Comparison of ENCODE assay signal across 1 cellular context in the genomic region with DNA sequence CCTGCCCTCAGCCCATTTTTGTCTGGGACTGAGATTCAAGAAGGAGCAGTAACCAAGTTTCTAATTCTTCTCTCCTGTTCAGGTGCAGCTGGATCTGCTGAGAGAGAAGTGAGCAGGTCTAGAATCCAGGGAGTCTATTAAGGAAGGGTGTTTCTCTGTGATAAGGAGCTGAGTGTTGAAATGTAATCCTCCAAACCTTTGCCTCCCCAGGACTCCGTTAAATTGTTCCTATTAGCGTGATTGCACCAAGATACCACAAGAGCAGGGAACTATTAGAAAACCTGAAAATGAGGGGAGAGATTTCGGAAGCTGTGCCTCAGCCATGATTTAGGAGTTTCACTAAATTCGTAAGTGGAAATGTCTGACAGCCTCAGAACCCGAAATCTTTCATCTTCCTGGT.
A peak's percentile ranks its signal among the peaks of the same experiment; 100 is the strongest.
TF ChIP-seq lines count a peak whose summit lies in the region.

No MANE protein-coding gene starts in this region.

TF ChIP-seq in HEK293, 187 proteins besides CTCF, POLR2A, EP300 and RAD21 (continued from another document):
- TF ChIP-seq, protein P1, sequence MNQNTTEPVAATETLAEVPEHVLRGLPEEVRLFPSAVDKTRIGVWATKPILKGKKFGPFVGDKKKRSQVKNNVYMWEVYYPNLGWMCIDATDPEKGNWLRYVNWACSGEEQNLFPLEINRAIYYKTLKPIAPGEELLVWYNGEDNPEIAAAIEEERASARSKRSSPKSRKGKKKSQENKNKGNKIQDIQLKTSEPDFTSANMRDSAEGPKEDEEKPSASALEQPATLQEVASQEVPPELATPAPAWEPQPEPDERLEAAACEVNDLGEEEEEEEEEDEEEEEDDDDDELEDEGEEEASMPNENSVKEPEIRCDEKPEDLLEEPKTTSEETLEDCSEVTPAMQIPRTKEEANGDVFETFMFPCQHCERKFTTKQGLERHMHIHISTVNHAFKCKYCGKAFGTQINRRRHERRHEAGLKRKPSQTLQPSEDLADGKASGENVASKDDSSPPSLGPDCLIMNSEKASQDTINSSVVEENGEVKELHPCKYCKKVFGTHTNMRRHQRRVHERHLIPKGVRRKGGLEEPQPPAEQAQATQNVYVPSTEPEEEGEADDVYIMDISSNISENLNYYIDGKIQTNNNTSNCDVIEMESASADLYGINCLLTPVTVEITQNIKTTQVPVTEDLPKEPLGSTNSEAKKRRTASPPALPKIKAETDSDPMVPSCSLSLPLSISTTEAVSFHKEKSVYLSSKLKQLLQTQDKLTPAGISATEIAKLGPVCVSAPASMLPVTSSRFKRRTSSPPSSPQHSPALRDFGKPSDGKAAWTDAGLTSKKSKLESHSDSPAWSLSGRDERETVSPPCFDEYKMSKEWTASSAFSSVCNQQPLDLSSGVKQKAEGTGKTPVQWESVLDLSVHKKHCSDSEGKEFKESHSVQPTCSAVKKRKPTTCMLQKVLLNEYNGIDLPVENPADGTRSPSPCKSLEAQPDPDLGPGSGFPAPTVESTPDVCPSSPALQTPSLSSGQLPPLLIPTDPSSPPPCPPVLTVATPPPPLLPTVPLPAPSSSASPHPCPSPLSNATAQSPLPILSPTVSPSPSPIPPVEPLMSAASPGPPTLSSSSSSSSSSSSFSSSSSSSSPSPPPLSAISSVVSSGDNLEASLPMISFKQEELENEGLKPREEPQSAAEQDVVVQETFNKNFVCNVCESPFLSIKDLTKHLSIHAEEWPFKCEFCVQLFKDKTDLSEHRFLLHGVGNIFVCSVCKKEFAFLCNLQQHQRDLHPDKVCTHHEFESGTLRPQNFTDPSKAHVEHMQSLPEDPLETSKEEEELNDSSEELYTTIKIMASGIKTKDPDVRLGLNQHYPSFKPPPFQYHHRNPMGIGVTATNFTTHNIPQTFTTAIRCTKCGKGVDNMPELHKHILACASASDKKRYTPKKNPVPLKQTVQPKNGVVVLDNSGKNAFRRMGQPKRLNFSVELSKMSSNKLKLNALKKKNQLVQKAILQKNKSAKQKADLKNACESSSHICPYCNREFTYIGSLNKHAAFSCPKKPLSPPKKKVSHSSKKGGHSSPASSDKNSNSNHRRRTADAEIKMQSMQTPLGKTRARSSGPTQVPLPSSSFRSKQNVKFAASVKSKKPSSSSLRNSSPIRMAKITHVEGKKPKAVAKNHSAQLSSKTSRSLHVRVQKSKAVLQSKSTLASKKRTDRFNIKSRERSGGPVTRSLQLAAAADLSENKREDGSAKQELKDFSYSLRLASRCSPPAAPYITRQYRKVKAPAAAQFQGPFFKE (tag by site-specific recombination; IDR thresholded peaks at IDR 0.05; ENCODE audit: borderline replicate concordance): no peak
- TF ChIP-seq ZNF248 (tag by site-specific recombination; IDR thresholded peaks at IDR 0.05) (no peak), ZNF596 (tag by site-specific recombination; IDR thresholded peaks at IDR 0.05) (no peak), ZNF155 (tag by site-specific recombination; IDR thresholded peaks at IDR 0.05) (no peak), ZNF354C (tag by site-specific recombination; IDR thresholded peaks at IDR 0.05; ENCODE audit: borderline replicate concordance, low read depth) (no peak), TRIM28 (IDR thresholded peaks at IDR 0.05; ENCODE audit: borderline replicate concordance, low read length) (no peak), ZNF23 (tag by site-specific recombination; IDR thresholded peaks at IDR 0.05; ENCODE audit: borderline replicate concordance) (no peak), ZBTB21 (tag by site-specific recombination; IDR thresholded peaks at IDR 0.05) (no peak), ZNF768 (tag by site-specific recombination; IDR thresholded peaks at IDR 0.05) (no peak), ZBTB20 (tag by site-specific recombination; IDR thresholded peaks at IDR 0.05) (no peak), SP3 (tag by site-specific recombination; IDR thresholded peaks at IDR 0.05) (no peak), YY2 (tag by site-specific recombination; IDR thresholded peaks at IDR 0.05) (no peak), ZNF19 (tag by site-specific recombination; IDR thresholded peaks at IDR 0.05; ENCODE audit: low read depth) (no peak), HOXC10 (CRISPR knock-in tag; IDR thresholded peaks at IDR 0.05) (no peak), OSR2 (tag by site-specific recombination; IDR thresholded peaks at IDR 0.05) (peak; percentile 56; the same call in 1 of the 2 replicates), GLIS1 (tag by site-specific recombination; IDR thresholded peaks at IDR 0.05) (peak; percentile 65), ZNF501 (tag by site-specific recombination; IDR thresholded peaks at IDR 0.05) (no peak), ZNF223 (tag by site-specific recombination; IDR thresholded peaks at IDR 0.05) (no peak), ZNF202 (tag by site-specific recombination; IDR thresholded peaks at IDR 0.05; ENCODE audit: borderline replicate concordance) (no peak)
- TF ChIP-seq, protein P2, sequence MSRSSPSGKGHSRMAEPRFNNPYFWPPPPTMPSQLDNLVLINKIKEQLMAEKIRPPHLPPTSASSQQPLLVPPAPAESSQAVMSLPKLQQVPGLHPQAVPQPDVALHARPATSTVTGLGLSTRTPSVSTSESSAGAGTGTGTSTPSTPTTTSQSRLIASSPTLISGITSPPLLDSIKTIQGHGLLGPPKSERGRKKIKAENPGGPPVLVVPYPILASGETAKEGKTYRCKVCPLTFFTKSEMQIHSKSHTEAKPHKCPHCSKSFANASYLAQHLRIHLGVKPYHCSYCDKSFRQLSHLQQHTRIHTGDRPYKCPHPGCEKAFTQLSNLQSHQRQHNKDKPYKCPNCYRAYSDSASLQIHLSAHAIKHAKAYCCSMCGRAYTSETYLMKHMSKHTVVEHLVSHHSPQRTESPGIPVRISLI (tag by site-specific recombination; IDR thresholded peaks at IDR 0.05): no peak
- TF ChIP-seq, protein P3, sequence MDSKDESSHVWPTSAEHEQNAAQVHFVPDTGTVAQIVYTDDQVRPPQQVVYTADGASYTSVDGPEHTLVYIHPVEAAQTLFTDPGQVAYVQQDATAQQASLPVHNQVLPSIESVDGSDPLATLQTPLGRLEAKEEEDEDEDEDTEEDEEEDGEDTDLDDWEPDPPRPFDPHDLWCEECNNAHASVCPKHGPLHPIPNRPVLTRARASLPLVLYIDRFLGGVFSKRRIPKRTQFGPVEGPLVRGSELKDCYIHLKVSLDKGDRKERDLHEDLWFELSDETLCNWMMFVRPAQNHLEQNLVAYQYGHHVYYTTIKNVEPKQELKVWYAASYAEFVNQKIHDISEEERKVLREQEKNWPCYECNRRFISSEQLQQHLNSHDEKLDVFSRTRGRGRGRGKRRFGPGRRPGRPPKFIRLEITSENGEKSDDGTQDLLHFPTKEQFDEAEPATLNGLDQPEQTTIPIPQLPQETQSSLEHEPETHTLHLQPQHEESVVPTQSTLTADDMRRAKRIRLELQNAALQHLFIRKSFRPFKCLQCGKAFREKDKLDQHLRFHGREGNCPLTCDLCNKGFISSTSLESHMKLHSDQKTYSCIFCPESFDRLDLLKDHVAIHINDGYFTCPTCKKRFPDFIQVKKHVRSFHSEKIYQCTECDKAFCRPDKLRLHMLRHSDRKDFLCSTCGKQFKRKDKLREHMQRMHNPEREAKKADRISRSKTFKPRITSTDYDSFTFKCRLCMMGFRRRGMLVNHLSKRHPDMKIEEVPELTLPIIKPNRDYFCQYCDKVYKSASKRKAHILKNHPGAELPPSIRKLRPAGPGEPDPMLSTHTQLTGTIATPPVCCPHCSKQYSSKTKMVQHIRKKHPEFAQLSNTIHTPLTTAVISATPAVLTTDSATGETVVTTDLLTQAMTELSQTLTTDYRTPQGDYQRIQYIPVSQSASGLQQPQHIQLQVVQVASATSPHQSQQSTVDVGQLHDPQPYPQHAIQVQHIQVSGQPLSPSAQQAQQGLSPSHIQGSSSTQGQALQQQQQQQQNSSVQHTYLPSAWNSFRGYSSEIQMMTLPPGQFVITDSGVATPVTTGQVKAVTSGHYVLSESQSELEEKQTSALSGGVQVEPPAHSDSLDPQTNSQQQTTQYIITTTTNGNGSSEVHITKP (tag by site-specific recombination; IDR thresholded peaks at IDR 0.05): 0 out of 2 replicates have a peak, but pooled peaks have one; percentile 54
- TF ChIP-seq, protein P4, sequence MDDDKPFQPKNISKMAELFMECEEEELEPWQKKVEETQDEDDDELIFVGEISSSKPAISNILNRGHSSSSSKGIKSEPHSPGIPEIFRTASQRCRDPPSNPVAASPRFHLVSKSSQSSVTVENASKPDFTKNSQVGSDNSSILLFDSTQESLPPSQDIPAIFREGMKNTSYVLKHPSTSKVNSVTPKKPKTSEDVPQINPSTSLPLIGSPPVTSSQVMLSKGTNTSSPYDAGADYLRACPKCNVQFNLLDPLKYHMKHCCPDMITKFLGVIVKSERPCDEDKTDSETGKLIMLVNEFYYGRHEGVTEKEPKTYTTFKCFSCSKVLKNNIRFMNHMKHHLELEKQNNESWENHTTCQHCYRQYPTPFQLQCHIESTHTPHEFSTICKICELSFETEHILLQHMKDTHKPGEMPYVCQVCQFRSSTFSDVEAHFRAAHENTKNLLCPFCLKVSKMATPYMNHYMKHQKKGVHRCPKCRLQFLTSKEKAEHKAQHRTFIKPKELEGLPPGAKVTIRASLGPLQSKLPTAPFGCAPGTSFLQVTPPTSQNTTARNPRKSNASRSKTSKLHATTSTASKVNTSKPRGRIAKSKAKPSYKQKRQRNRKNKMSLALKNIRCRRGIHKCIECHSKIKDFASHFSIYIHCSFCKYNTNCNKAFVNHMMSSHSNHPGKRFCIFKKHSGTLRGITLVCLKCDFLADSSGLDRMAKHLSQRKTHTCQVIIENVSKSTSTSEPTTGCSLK (tag by site-specific recombination; IDR thresholded peaks at IDR 0.05): no peak
- TF ChIP-seq, protein P5, sequence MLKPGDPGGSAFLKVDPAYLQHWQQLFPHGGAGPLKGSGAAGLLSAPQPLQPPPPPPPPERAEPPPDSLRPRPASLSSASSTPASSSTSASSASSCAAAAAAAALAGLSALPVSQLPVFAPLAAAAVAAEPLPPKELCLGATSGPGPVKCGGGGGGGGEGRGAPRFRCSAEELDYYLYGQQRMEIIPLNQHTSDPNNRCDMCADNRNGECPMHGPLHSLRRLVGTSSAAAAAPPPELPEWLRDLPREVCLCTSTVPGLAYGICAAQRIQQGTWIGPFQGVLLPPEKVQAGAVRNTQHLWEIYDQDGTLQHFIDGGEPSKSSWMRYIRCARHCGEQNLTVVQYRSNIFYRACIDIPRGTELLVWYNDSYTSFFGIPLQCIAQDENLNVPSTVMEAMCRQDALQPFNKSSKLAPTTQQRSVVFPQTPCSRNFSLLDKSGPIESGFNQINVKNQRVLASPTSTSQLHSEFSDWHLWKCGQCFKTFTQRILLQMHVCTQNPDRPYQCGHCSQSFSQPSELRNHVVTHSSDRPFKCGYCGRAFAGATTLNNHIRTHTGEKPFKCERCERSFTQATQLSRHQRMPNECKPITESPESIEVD (tag by site-specific recombination; IDR thresholded peaks at IDR 0.05): 0 out of 2 replicates have a peak, but pooled peaks have one; percentile 23
- TF ChIP-seq, protein P6, sequence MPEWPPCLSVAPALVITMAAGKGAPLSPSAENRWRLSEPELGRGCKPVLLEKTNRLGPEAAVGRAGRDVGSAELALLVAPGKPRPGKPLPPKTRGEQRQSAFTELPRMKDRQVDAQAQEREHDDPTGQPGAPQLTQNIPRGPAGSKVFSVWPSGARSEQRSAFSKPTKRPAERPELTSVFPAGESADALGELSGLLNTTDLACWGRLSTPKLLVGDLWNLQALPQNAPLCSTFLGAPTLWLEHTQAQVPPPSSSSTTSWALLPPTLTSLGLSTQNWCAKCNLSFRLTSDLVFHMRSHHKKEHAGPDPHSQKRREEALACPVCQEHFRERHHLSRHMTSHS (tag by site-specific recombination; IDR thresholded peaks at IDR 0.05): no peak
- TF ChIP-seq, protein P7, sequence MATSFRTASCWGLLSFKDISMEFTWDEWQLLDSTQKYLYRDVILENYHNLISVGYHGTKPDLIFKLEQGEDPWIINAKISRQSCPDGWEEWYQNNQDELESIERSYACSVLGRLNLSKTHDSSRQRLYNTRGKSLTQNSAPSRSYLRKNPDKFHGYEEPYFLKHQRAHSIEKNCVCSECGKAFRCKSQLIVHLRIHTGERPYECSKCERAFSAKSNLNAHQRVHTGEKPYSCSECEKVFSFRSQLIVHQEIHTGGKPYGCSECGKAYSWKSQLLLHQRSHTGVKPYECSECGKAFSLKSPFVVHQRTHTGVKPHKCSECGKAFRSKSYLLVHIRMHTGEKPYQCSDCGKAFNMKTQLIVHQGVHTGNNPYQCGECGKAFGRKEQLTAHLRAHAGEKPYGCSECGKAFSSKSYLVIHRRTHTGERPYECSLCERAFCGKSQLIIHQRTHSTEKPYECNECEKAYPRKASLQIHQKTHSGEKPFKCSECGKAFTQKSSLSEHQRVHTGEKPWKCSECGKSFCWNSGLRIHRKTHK (tag by site-specific recombination; IDR thresholded peaks at IDR 0.05): no peak
TF ChIP-seq in HEK293: peak in this region for 6.
